ENCODE assay signal across 9 cellular contexts in genomic region chr6:158086706-158087518, GRCh38.
A peak's percentile ranks its signal among the peaks of the same experiment; 100 is the strongest.
DNase-seq lines count a peak whose midpoint lies in the region; ATAC-seq and TF ChIP-seq lines count a peak whose summit lies in the region.
"Had no signal": no experiment of that assay in that cellular context is flagged by ENCODE, and none has a peak within 500 bp of the region (broad histone marks: within the 10 kb centered on the region; RNA-seq: fewer than 3 reads in every experiment).

No MANE protein-coding gene starts in this region.

- peak; percentile 41 for DNase-seq in Ammon's horn (ENCODE audit: low spot score)
- peak; percentile 57 to 70 for DNase-seq in Kasumi-1 (lab: John Stamatoyannopoulos, UW)
- DNase-seq in esophagus squamous epithelium (lab: John Stamatoyannopoulos, UW) = no peak
- DNase-seq in NCI-H345 treated with DMSO at 0.1 percent for 48 hours (lab: John Stamatoyannopoulos, UW; ENCODE audit: unreplicated experiment) = no peak
- DNase-seq in activated T-cell treated with anti-CD3 and anti-CD28 coated beads for 4 hours = no peak
- DNase-seq: activated effector memory CD4-positive, alpha-beta T cell treated with Interleukin-2 at 50 U/mL for 16 hours had no signal

- H3K27me3 ChIP-seq in muscle layer of colon (ENCODE audit: control insufficient read depth in 1 of 2, insufficient read depth in 2 of 2, low read length in 2 of 2) (no peaks in the 10 kb centered on the region), esophagus squamous epithelium (no peaks in the 10 kb centered on the region)

- intact Hi-C loops in esophagus squamous epithelium (cut with DNase I) = no loop called here

- no peak overlapping the region for H3K9ac ChIP-seq in muscle layer of colon (ENCODE audit: low read length)

- H3K4me1 ChIP-seq in muscle layer of colon (ENCODE audit: insufficient read depth, low read length) = peaks cover 6% of the 10 kb centered on the region
- H3K4me1 ChIP-seq in esophagus squamous epithelium = peaks cover 0 to 3% (median 0%) of the 10 kb centered on the region in 3 donors

- H3K27ac ChIP-seq in cingulate gyrus (ENCODE audit: low read depth, low read length) (peak overlapping the region; percentile 33), muscle layer of colon (ENCODE audit: low read depth, low read length) (peak overlapping the region; percentile 56), esophagus squamous epithelium (peak overlapping the region in 2 of 4 donors; percentile 5 to 35)

- WGBS in esophagus squamous epithelium, 2 donors = 85 to 88% methylated on average over 30 of the region's 38 CpGs

- TF ChIP-seq CTCF in esophagus squamous epithelium (IDR thresholded peaks at IDR 0.05) = no peak

- TF ChIP-seq POLR2A in esophagus squamous epithelium (IDR thresholded peaks at IDR 0.05) = no peak

- H3K4me3 ChIP-seq in muscle layer of colon (ENCODE audit: low read depth in 1 of 2, low read length in 2 of 2) (no peak overlapping the region), esophagus squamous epithelium (no peak overlapping the region)

- no peak for ATAC-seq in HG03108 (IDR thresholded peaks at IDR 0.05; ENCODE audit: unreplicated experiment)

- H3K36me3 ChIP-seq in muscle layer of colon (ENCODE audit: insufficient read depth, low read length) (peaks cover 45% of the 10 kb centered on the region), esophagus squamous epithelium (peaks cover 0 to 94% (median 5%) of the 10 kb centered on the region in 3 donors)

- H3K9me3 ChIP-seq in muscle layer of colon (ENCODE audit: low read length) (no peaks in the 10 kb centered on the region), esophagus squamous epithelium (no peaks in the 10 kb centered on the region)

Comparison
In these comparisons a context has a peak if more than half of its experiments do, and no peak if none do; other contexts are left out.
1. DNase-seq: peak in Ammon's horn (single experiment) and Kasumi-1 (2 of 2); none in esophagus squamous epithelium (single experiment), NCI-H345 treated with DMSO at 0.1 percent for 48 hours (single experiment) and activated T-cell treated with anti-CD3 and anti-CD28 coated beads for 4 hours (single experiment).